8 cellular contexts compared by ENCODE assay signal in genomic region chr4:139530833-139531427, GRCh38. TPM values are rescaled to one million over a fixed set of nuclear protein-coding genes. Genes with fewer than 3 reads are reported as not detected.
DNase-seq lines count a peak whose midpoint lies in the region; ATAC-seq and TF ChIP-seq lines count a peak whose summit lies in the region.

No MANE protein-coding gene starts in this region.

- no peaks in the 10 kb centered on the region for H3K9me2 ChIP-seq in MM.1S (replicated peaks; ENCODE audit: insufficient read depth, low read length)

- H3K27ac ChIP-seq in AG04450 (ENCODE audit: low read depth, low read length) (no peak overlapping the region), MM.1S (ENCODE audit: low read length) (no peak overlapping the region), substantia nigra (ENCODE audit: low read depth, low read length, poor library complexity, severe bottlenecking) (no peak overlapping the region)

- DNase-seq in AG04450 (ENCODE audit: low read depth, low spot score) (no peak), MM.1S (peak; percentile 40), mucosa of descending colon (peak in 2 of 3 donors; percentile 43 to 82), substantia nigra (lab: John Stamatoyannopoulos, UW) (peak in 30 of 49 donors; percentile 4 to 55 (median 31))
- DNase-seq in activated CD4-positive, alpha-beta T cell treated with anti-CD3 and anti-CD28 coated beads, Interleukin-2, amount 50 U/mL, for 1 hour = peak; percentile 61
- peak; percentile 39 for DNase-seq in effector CD8-positive, alpha-beta T cell (lab: John Stamatoyannopoulos, UW)

- H3K4me2 ChIP-seq in MM.1S (ENCODE audit: low read depth, low read length) = no peak overlapping the region

- H3K27me3 ChIP-seq in AG04450 (ENCODE audit: control insufficient read depth, insufficient read depth, low read length) (no peaks in the 10 kb centered on the region), MM.1S (replicated peaks; ENCODE audit: insufficient read depth, low read length) (no peaks in the 10 kb centered on the region)

- intact Hi-C loops in mucosa of descending colon (cut with DNase I, micrococcal nuclease) = no loop called here

- no peaks in the 10 kb centered on the region for H3F3A ChIP-seq in MM.1S (ENCODE audit: insufficient read depth, low read length)

- H3K4me1 ChIP-seq in MM.1S (ENCODE audit: low read length) (peaks cover 9% of the 10 kb centered on the region; the same call in 1 of the 2 replicates), mucosa of descending colon (ENCODE audit: low read depth) (peaks cover 10% of the 10 kb centered on the region)

- POLR2A ChIA-PET in AG04450 (lab: Yijun Ruan, JAX) = no interaction called here

- H3K9me3 ChIP-seq in AG04450 (ENCODE audit: control insufficient read depth, insufficient read depth, low read length) (no peaks in the 10 kb centered on the region), MM.1S (replicated peaks; ENCODE audit: insufficient read depth, low read length) (no peaks in the 10 kb centered on the region), mucosa of descending colon (no peaks in the 10 kb centered on the region)

- ATAC-seq in GM18502 (IDR thresholded peaks at IDR 0.05; ENCODE audit: poor library complexity, unreplicated experiment) (peak; percentile 49), mucosa of descending colon (peak; percentile 83), GM18870 (IDR thresholded peaks at IDR 0.05; ENCODE audit: unreplicated experiment) (no peak)

- H2AFZ ChIP-seq in MM.1S (ENCODE audit: low read length) = no peak overlapping the region

- H3K36me3 ChIP-seq in MM.1S (replicated peaks; ENCODE audit: insufficient read depth, low read length) = no peaks in the 10 kb centered on the region
- no peaks in the 10 kb centered on the region for H3K36me3 ChIP-seq in mucosa of descending colon (ENCODE audit: low read depth)

- H3K4me3 ChIP-seq in AG04450 (ENCODE audit: low read depth, low read length) (no peak overlapping the region), MM.1S (ENCODE audit: low read length) (no peak overlapping the region), mucosa of descending colon (no peak overlapping the region)

- TF ChIP-seq CTCF in AG04450 (IDR thresholded peaks at IDR 0.05; ENCODE audit: low read depth, low read length) = peak; percentile 65
- peak; percentile 62 for TF ChIP-seq CTCF in MM.1S (IDR thresholded peaks at IDR 0.05; ENCODE audit: low read length)
- TF ChIP-seq CTCF in mucosa of descending colon (IDR thresholded peaks at IDR 0.05) = peak; percentile 54

- H3K9ac ChIP-seq in MM.1S (ENCODE audit: low read length) = no peak overlapping the region

- peaks cover 35% of the 10 kb centered on the region for H3K79me2 ChIP-seq in MM.1S (ENCODE audit: low read length)

- CTCF ChIA-PET in AG04450 (lab: Charles Lee) = interaction anchor here (0.6 to 4.2 kb wide), 19 partner anchors 10 to 1147 kb away, joined by 3 to 18 read pairs (median 4); no protein-coding TSS in a partner anchor

- H4K20me1 ChIP-seq in MM.1S (ENCODE audit: insufficient read depth, low read length) = no peaks in the 10 kb centered on the region; the same call in 1 of the 2 replicates

RNA-seq across cellular contexts. Expression of gene SETD7, which starts 25.1 kb away (rescaled TPM):
- 21.5 and 24.9 TPM in 2 replicates for polyA plus RNA-seq in AG04450 (2011; rRNA removed)
- polyA minus RNA-seq in AG04450 (2011; rRNA and poly(A)+ RNA removed) = 33.4 and 38.2 TPM in 2 replicates
- total RNA-seq in mucosa of descending colon = 10 to 100 TPM; 10.2 to 68.4 (median 24.8) TPM
